Comparison of ENCODE assay signal across 8 cellular contexts in the genomic region with DNA sequence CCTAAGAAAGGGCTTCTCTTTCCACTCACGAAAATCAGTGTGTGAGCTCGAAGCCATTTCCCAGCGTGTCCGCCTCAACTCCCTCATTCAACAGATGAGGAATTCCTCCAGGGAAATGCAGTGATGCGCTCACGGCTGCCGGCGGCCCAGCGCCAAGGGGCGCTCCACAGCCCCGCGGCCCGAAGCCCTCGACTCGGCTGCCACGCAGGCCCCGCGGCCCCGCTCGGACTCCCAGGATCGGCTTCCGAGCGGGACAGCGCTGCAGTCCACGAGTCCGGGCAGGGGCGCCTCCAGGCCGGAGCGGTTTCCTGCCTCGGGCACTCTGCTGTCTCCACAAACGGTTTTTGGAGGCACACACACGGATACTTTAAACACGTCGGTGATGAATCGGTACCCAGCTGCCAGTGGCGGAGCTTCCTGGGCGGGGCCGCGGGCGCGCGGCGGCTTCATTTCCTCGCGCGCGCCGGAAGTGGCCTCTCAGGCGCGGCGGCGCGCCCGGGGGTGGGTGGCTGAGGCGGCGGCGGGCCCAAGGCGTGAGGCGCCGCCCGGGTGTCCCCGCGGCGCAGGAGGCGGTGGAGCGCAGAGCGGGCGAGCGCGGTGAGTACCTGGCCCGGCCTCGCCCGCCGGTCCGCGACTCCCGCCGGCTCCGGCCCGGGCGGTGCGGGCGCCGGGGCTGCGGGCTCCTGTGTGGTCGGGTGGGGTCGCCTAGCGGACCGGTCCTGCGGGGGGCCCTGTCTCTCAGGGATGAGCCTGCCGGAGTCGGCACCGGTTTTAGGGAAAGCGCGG. TPM values are rescaled to one million over a fixed set of nuclear protein-coding genes. Genes with fewer than 3 reads are reported as not detected.
DNase-seq lines count a peak whose midpoint lies in the region; ATAC-seq and TF ChIP-seq lines count a peak whose summit lies in the region.

A gene with protein sequence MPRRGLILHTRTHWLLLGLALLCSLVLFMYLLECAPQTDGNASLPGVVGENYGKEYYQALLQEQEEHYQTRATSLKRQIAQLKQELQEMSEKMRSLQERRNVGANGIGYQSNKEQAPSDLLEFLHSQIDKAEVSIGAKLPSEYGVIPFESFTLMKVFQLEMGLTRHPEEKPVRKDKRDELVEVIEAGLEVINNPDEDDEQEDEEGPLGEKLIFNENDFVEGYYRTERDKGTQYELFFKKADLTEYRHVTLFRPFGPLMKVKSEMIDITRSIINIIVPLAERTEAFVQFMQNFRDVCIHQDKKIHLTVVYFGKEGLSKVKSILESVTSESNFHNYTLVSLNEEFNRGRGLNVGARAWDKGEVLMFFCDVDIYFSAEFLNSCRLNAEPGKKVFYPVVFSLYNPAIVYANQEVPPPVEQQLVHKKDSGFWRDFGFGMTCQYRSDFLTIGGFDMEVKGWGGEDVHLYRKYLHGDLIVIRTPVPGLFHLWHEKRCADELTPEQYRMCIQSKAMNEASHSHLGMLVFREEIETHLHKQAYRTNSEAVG (plus strand): TSS at position 475 of the 786 bp plus-strand sequence. CDS start 16,705 bp downstream, outside the sequence.

- TF ChIP-seq RAD21 in Ishikawa (IDR thresholded peaks at IDR 0.05; ENCODE audit: low read depth): no peak

- intact Hi-C loops in activated T-helper 1 cell treated with anti-CD3 and anti-CD28 coated beads, Interleukin-12 subunit alpha, Interleukin-12 subunit beta, Interleukin-2, Interleukin-4 antibody, amounts not matched to agents 30 ng/mL and 10 ng/mL and 1 ng/mL, durations not matched to agents 14 hours and 24 hours and 36 hours (cut with micrococcal nuclease): loop anchor here (1.0 to 10.0 kb wide), 7 partner anchors 9 to 586 kb away; no protein-coding TSS in a partner anchor
- intact Hi-C loops in naive thymus-derived CD4-positive, alpha-beta T cell (cut with micrococcal nuclease): loop anchor here (1.0 to 10.0 kb wide), 20 partner anchors 9 to 585 kb away; a partner anchor contains a TSS

- peak; percentile 78 for DNase-seq in DMS153 treated with DMSO at 0.1 percent for 48 hours (lab: John Stamatoyannopoulos, UW; ENCODE audit: unreplicated experiment)
- peak; percentile 95 for DNase-seq in RKO (ENCODE audit: low spot score)
- peak; percentile 90 for DNase-seq in activated T-helper 1 cell treated with anti-CD3 and anti-CD28 coated beads, Interleukin-12 subunit alpha, Interleukin-12 subunit beta, Interleukin-2, Interleukin-4 antibody, amounts not matched to agents 30 ng/mL and 10 ng/mL and 1 ng/mL, durations not matched to agents 14 hours and 24 hours and 36 hours (ENCODE audit: low spot score)
- peak; percentile 84 to 90 for DNase-seq in fibroblast of lung (ENCODE audit: low read depth in 2 of 2)
- peak; percentile 82 to 92 (median 89) for DNase-seq in naive thymus-derived CD4-positive, alpha-beta T cell

- peak within 1 kb of the TSS; percentile 96 for H3K27ac ChIP-seq in fibroblast of lung (ENCODE audit: insufficient read depth, low read length)
- H3K27ac ChIP-seq in naive thymus-derived CD4-positive, alpha-beta T cell (ENCODE audit: low read depth, low read length): peak within 1 kb of the TSS; percentile 93

- no peaks in the 10 kb centered on the region for H3K4me1 ChIP-seq in fibroblast of lung (ENCODE audit: control insufficient read depth, extremely low read depth, insufficient read depth, low read length)
- H3K4me1 ChIP-seq in naive thymus-derived CD4-positive, alpha-beta T cell (ENCODE audit: control insufficient read depth in 2 of 2, insufficient read depth in 2 of 2, low read length in 2 of 2): peaks cover 24 to 25% of the 10 kb centered on the region in 2 donors

- peaks cover 6% of the 10 kb centered on the region for H4K20me1 ChIP-seq in fibroblast of lung (ENCODE audit: control insufficient read depth, extremely low read depth, insufficient read depth, low read length)

- H3K4me3 ChIP-seq in fibroblast of lung (replicated peaks in 1 of 4; ENCODE audit: control extremely low read depth in 1 of 4, insufficient read depth in 1 of 4, low read depth in 3 of 4, low read length in 4 of 4): peak within 1 kb of the TSS; percentile 76 to 92 (median 86)
- peak within 1 kb of the TSS; percentile 83 for H3K4me3 ChIP-seq in naive thymus-derived CD4-positive, alpha-beta T cell (ENCODE audit: low read length)

- H3K9ac ChIP-seq in fibroblast of lung (ENCODE audit: insufficient read depth, low read length): peak within 1 kb of the TSS; percentile 97

- H3K9me3 ChIP-seq in fibroblast of lung (ENCODE audit: control insufficient read depth, insufficient read depth, low read depth, low read length): no peaks in the 10 kb centered on the region
- H3K9me3 ChIP-seq in naive thymus-derived CD4-positive, alpha-beta T cell (ENCODE audit: control insufficient read depth in 2 of 3, low read length in 3 of 3): no peaks in the 10 kb centered on the region

- peaks cover 71% of the 10 kb centered on the region for H3K4me1 Mint-ChIP-seq in activated T-helper 1 cell treated with anti-CD3 and anti-CD28 coated beads, Interleukin-12 subunit alpha, Interleukin-12 subunit beta, Interleukin-2, Interleukin-4 antibody, amounts not matched to agents 30 ng/mL and 10 ng/mL and 1 ng/mL, durations not matched to agents 14 hours and 24 hours and 36 hours (ENCODE audit: low read depth)
- H3K4me1 Mint-ChIP-seq in naive thymus-derived CD4-positive, alpha-beta T cell: peaks cover 40 to 70% (median 57%) of the 10 kb centered on the region in 7 donors
- peaks cover 55% of the 10 kb centered on the region for H3K4me1 Mint-ChIP-seq in stimulated activated memory B cell treated with anti-CD40 and anti-IgM and Interleukin-4, amounts not matched to agents 10 μg/mL and 1 μg/mL and 100 μg/mL, for 72 hours

- peaks cover 2% of the 10 kb centered on the region for H3K27me3 Mint-ChIP-seq in activated T-helper 1 cell treated with anti-CD3 and anti-CD28 coated beads, Interleukin-12 subunit alpha, Interleukin-12 subunit beta, Interleukin-2, Interleukin-4 antibody, amounts not matched to agents 30 ng/mL and 10 ng/mL and 1 ng/mL, durations not matched to agents 14 hours and 24 hours and 36 hours (ENCODE audit: insufficient read depth)
- peaks cover 0 to 2% (median 0%) of the 10 kb centered on the region in 5 donors for H3K27me3 Mint-ChIP-seq in naive thymus-derived CD4-positive, alpha-beta T cell
- H3K27me3 Mint-ChIP-seq in stimulated activated memory B cell treated with anti-CD40 and anti-IgM and Interleukin-4, amounts not matched to agents 10 μg/mL and 1 μg/mL and 100 μg/mL, for 72 hours: no peaks in the 10 kb centered on the region

- H3K9me3 Mint-ChIP-seq in activated T-helper 1 cell treated with anti-CD3 and anti-CD28 coated beads, Interleukin-12 subunit alpha, Interleukin-12 subunit beta, Interleukin-2, Interleukin-4 antibody, amounts not matched to agents 30 ng/mL and 10 ng/mL and 1 ng/mL, durations not matched to agents 14 hours and 24 hours and 36 hours: no peaks in the 10 kb centered on the region
- H3K9me3 Mint-ChIP-seq in naive thymus-derived CD4-positive, alpha-beta T cell: no peaks in the 10 kb centered on the region
- H3K9me3 Mint-ChIP-seq in stimulated activated memory B cell treated with anti-CD40 and anti-IgM and Interleukin-4, amounts not matched to agents 10 μg/mL and 1 μg/mL and 100 μg/mL, for 72 hours: no peaks in the 10 kb centered on the region

- peak within 1 kb of the TSS; percentile 98 for H3K27ac Mint-ChIP-seq in activated T-helper 1 cell treated with anti-CD3 and anti-CD28 coated beads, Interleukin-12 subunit alpha, Interleukin-12 subunit beta, Interleukin-2, Interleukin-4 antibody, amounts not matched to agents 30 ng/mL and 10 ng/mL and 1 ng/mL, durations not matched to agents 14 hours and 24 hours and 36 hours
- H3K27ac Mint-ChIP-seq in naive thymus-derived CD4-positive, alpha-beta T cell: peak within 1 kb of the TSS; percentile 95 to 100 (median 99)
- peak within 1 kb of the TSS; percentile 96 for H3K27ac Mint-ChIP-seq in stimulated activated memory B cell treated with anti-CD40 and anti-IgM and Interleukin-4, amounts not matched to agents 10 μg/mL and 1 μg/mL and 100 μg/mL, for 72 hours

- peak; percentile 54 for ATAC-seq in GM21576 (IDR thresholded peaks at IDR 0.05; ENCODE audit: unreplicated experiment)
- peak; percentile 86 for ATAC-seq in naive thymus-derived CD4-positive, alpha-beta T cell
- ATAC-seq in stimulated activated memory B cell treated with anti-CD40 and anti-IgM and Interleukin-4, amounts not matched to agents 10 μg/mL and 1 μg/mL and 100 μg/mL, for 72 hours: peak; percentile 92

- POLR2A ChIA-PET in naive thymus-derived CD4-positive, alpha-beta T cell (lab: Charles Lee): interaction anchor here (0.6 to 4.4 kb wide), 20 partner anchors 10 to 511 kb away, joined by 3 to 46 read pairs (median 4); a partner anchor contains a TSS

- no peaks in the 10 kb centered on the region for H3K27me3 ChIP-seq in fibroblast of lung (ENCODE audit: control insufficient read depth, insufficient read depth, low read length)
- H3K27me3 ChIP-seq in naive thymus-derived CD4-positive, alpha-beta T cell (ENCODE audit: control insufficient read depth in 2 of 2, insufficient read depth in 2 of 2, low read length in 2 of 2): no peaks in the 10 kb centered on the region

- H3K36me3 Mint-ChIP-seq in activated T-helper 1 cell treated with anti-CD3 and anti-CD28 coated beads, Interleukin-12 subunit alpha, Interleukin-12 subunit beta, Interleukin-2, Interleukin-4 antibody, amounts not matched to agents 30 ng/mL and 10 ng/mL and 1 ng/mL, durations not matched to agents 14 hours and 24 hours and 36 hours (ENCODE audit: low read depth): peaks cover 24% of the 10 kb centered on the region
- H3K36me3 Mint-ChIP-seq in naive thymus-derived CD4-positive, alpha-beta T cell: peaks cover 0 to 25% (median 4%) of the 10 kb centered on the region in 5 donors
- peaks cover 5% of the 10 kb centered on the region for H3K36me3 Mint-ChIP-seq in stimulated activated memory B cell treated with anti-CD40 and anti-IgM and Interleukin-4, amounts not matched to agents 10 μg/mL and 1 μg/mL and 100 μg/mL, for 72 hours

- H3K79me2 ChIP-seq in fibroblast of lung (ENCODE audit: control insufficient read depth, insufficient read depth, low read length): peaks cover 41% of the 10 kb centered on the region

- peak within 1 kb of the TSS; percentile 95 for H3K4me2 ChIP-seq in fibroblast of lung (ENCODE audit: extremely low read depth, insufficient read depth, low read length)

- H3K36me3 ChIP-seq in fibroblast of lung (ENCODE audit: control insufficient read depth, insufficient read depth, low read length): no peaks in the 10 kb centered on the region
- peaks cover 0 to 3% (median 0%) of the 10 kb centered on the region in 3 experiments for H3K36me3 ChIP-seq in naive thymus-derived CD4-positive, alpha-beta T cell (ENCODE audit: control insufficient read depth in 2 of 3, insufficient read depth in 3 of 3, low read length in 3 of 3)

- H2AFZ ChIP-seq in fibroblast of lung (ENCODE audit: low read length): peak within 1 kb of the TSS; percentile 60

- CTCF ChIA-PET in naive thymus-derived CD4-positive, alpha-beta T cell (lab: Charles Lee): interaction anchor here (0.8 to 2.3 kb wide), 2 partner anchors 16 to 66 kb away, joined by 4 to 7 read pairs; no protein-coding TSS in a partner anchor

- TF ChIP-seq CTCF in fibroblast of lung (conservative IDR thresholded peaks at IDR 0.05 in 1 of 2, IDR thresholded peaks at IDR 0.05 in 1 of 2; ENCODE audit: low read depth in 1 of 2, low read length in 2 of 2): no peak

- peak within 1 kb of the TSS; percentile 98 for H3K4me3 Mint-ChIP-seq in activated T-helper 1 cell treated with anti-CD3 and anti-CD28 coated beads, Interleukin-12 subunit alpha, Interleukin-12 subunit beta, Interleukin-2, Interleukin-4 antibody, amounts not matched to agents 30 ng/mL and 10 ng/mL and 1 ng/mL, durations not matched to agents 14 hours and 24 hours and 36 hours
- peak within 1 kb of the TSS; percentile 93 to 100 (median 98) for H3K4me3 Mint-ChIP-seq in naive thymus-derived CD4-positive, alpha-beta T cell
- H3K4me3 Mint-ChIP-seq in stimulated activated memory B cell treated with anti-CD40 and anti-IgM and Interleukin-4, amounts not matched to agents 10 μg/mL and 1 μg/mL and 100 μg/mL, for 72 hours: peak within 1 kb of the TSS; percentile 98

- TF ChIP-seq EP300 in Ishikawa (IDR thresholded peaks at IDR 0.05; ENCODE audit: borderline replicate concordance): no peak

RNA-seq across cellular contexts. Expression of the gene that starts here (rescaled TPM):
- 30.3 and 32.0 TPM in 2 replicates for total RNA-seq in activated T-helper 1 cell treated with anti-CD3 and anti-CD28 coated beads, Interleukin-12 subunit alpha, Interleukin-12 subunit beta, Interleukin-2, Interleukin-4 antibody, amounts not matched to agents 30 ng/mL and 10 ng/mL and 1 ng/mL, durations not matched to agents 14 hours and 24 hours and 36 hours
- total RNA-seq in fibroblast of lung: 43.9 and 46.9 TPM in 2 replicates
- polyA plus RNA-seq in fibroblast of lung: 32.7 and 38.6 TPM in 2 replicates
- polyA plus RNA-seq in fibroblast of lung (2012): 17.8 and 23.0 TPM in 2 replicates
- 6.1 and 7.5 TPM in 2 replicates for polyA minus RNA-seq in fibroblast of lung (ENCODE audit: low replicate concordance)
- 10 to 100 TPM; 47.3 to 57.5 (median 52.3) TPM for total RNA-seq in naive thymus-derived CD4-positive, alpha-beta T cell
- polyA plus RNA-seq in naive thymus-derived CD4-positive, alpha-beta T cell: 10 to 100 TPM; 19.0 to 23.0 TPM

Comparison
In these comparisons a context has a peak if more than half of its experiments do, and no peak if none do; other contexts are left out.
1. Peak in every context shown above with its lines: DNase-seq, ATAC-seq, H3K4me3 ChIP-seq and H3K27ac ChIP-seq.